8 cellular contexts compared by ENCODE assay signal in genomic region chr6:31581511-31582229, GRCh38. TPM values are rescaled to one million over a fixed set of nuclear protein-coding genes. Genes with fewer than 3 reads are reported as not detected.
DNase-seq lines count a peak whose midpoint lies in the region; ATAC-seq, FAIRE-seq and TF ChIP-seq lines count a peak whose summit lies in the region.

No MANE protein-coding gene starts in this region.

- no peaks in the 10 kb centered on the region for H3K4me1 ChIP-seq in testis

- H3K4me3 ChIP-seq in astrocyte of the cerebellum (ENCODE audit: low read depth, low read length) (peak overlapping the region; percentile 64), testis (peak overlapping the region; percentile 59 to 60)

- H3K4me3 Mint-ChIP-seq in activated T-cell treated with anti-CD3 and anti-CD28 coated beads, Interleukin-2, amount 50 U/mL, for 24 hours = peak overlapping the region; percentile 97

- ATAC-seq in HG02884 (IDR thresholded peaks at IDR 0.05; ENCODE audit: unreplicated experiment) = no peak

- peak; percentile 65 for DNase-seq in activated T-cell treated with anti-CD3 and anti-CD28 coated beads, Interleukin-2, amount 50 U/mL, for 24 hours
- DNase-seq in activated T-cell treated with anti-CD3 and anti-CD28 coated beads for 4 hours (no peak), astrocyte of the cerebellum (ENCODE audit: low read depth) (no peak), testis (peak; percentile 26), frontal cortex (ENCODE audit: low spot score in 2 of 2) (no peak), NCI-H526 (lab: John Stamatoyannopoulos, UW) (no peak)

- TF ChIP-seq POLR2A in testis (IDR thresholded peaks at IDR 0.05) = no peak

- no peak for TF ChIP-seq CTCF in astrocyte of the cerebellum (IDR thresholded peaks at IDR 0.05; ENCODE audit: low read depth, low read length, missing control alignments)
- no peak for TF ChIP-seq CTCF in testis (IDR thresholded peaks at IDR 0.05)

- no peaks in the 10 kb centered on the region for H3K27me3 ChIP-seq in layer of hippocampus (ENCODE audit: control insufficient read depth, insufficient read depth, low read length)
- H3K27me3 ChIP-seq in testis = no peaks in the 10 kb centered on the region

- no peaks in the 10 kb centered on the region for H3K27me3 Mint-ChIP-seq in activated T-cell treated with anti-CD3 and anti-CD28 coated beads, Interleukin-2, amount 50 U/mL, for 24 hours

- peaks cover 52% of the 10 kb centered on the region for H3K36me3 Mint-ChIP-seq in activated T-cell treated with anti-CD3 and anti-CD28 coated beads, Interleukin-2, amount 50 U/mL, for 24 hours (ENCODE audit: low read depth)

- intact Hi-C loops in testis (cut with DNase I; ENCODE audit: low total_unique reads) = no loop called here

- in situ Hi-C loops in astrocyte of the cerebellum (cut with HindIII; ENCODE audit: low sequenced_read_pairs) = no loop called here

- H3K9me3 Mint-ChIP-seq in activated T-cell treated with anti-CD3 and anti-CD28 coated beads, Interleukin-2, amount 50 U/mL, for 24 hours = no peaks in the 10 kb centered on the region

- FAIRE-seq in frontal cortex (lab: Jason Lieb, UNC) = no peak

- H3K9me3 ChIP-seq in testis = no peaks in the 10 kb centered on the region

- H3K36me3 ChIP-seq in testis (ENCODE audit: low read depth, missing control alignments) = no peaks in the 10 kb centered on the region

- peak overlapping the region; percentile 67 for H3K27ac ChIP-seq in layer of hippocampus (ENCODE audit: low read depth, low read length)
- peak overlapping the region; percentile 4 to 60 for H3K27ac ChIP-seq in testis

- H3K4me1 Mint-ChIP-seq in activated T-cell treated with anti-CD3 and anti-CD28 coated beads, Interleukin-2, amount 50 U/mL, for 24 hours (ENCODE audit: low read depth) = peaks cover 78% of the 10 kb centered on the region

- peak overlapping the region; percentile 91 for H3K27ac Mint-ChIP-seq in activated T-cell treated with anti-CD3 and anti-CD28 coated beads, Interleukin-2, amount 50 U/mL, for 24 hours

- 22 to 36% methylated on average over 10 to 15 of the region's 15 CpGs for WGBS in testis, 2 donors

RNA-seq across cellular contexts. Expression of gene LTB, which starts 0.6 kb away (rescaled TPM):
- total RNA-seq in testis (1 to 10 TPM in 1 of 2 donors, not detected in 1; 2.0 TPM), frontal cortex (not detected)
- polyA plus RNA-seq in testis (ENCODE audit: insufficient read depth, low read depth, low replicate concordance) = 7.2 TPM

RNA-seq across cellular contexts. Expression of gene LST1, which starts 4.4 kb away (rescaled TPM):
- total RNA-seq in testis (1 to 10 TPM in 1 of 2 donors, under 1 TPM in 1; 0.71 to 1.2 TPM), frontal cortex (1.2 TPM)
- polyA plus RNA-seq in testis (ENCODE audit: insufficient read depth, low read depth, low replicate concordance) = 13.0 TPM

RNA-seq across cellular contexts. Expression of gene TNF, which starts 6.3 kb away (rescaled TPM):
- total RNA-seq in testis (under 1 TPM; 0.24 to 0.31 TPM), frontal cortex (not detected)
- 1.1 TPM for polyA plus RNA-seq in testis (ENCODE audit: insufficient read depth, low read depth, low replicate concordance)

RNA-seq across cellular contexts. Expression of gene LTA, which starts 9.6 kb away (rescaled TPM):
- total RNA-seq in testis = 1 to 10 TPM; 1.3 to 2.6 TPM
- polyA plus RNA-seq in testis (ENCODE audit: insufficient read depth, low read depth, low replicate concordance) = 2.0 TPM
- not detected for total RNA-seq in frontal cortex

RNA-seq across cellular contexts. Expression of gene NCR3, which starts 11.1 kb away (rescaled TPM):
- total RNA-seq in testis = 1 to 10 TPM in 1 of 2 donors, not detected in 1; 2.6 TPM
- polyA plus RNA-seq in testis (ENCODE audit: insufficient read depth, low read depth, low replicate concordance) = 1.7 TPM
- not detected for total RNA-seq in frontal cortex

Comparison
In these comparisons a context has a peak if more than half of its experiments do, and no peak if none do; other contexts are left out.
1. DNase-seq: peak in activated T-cell treated with anti-CD3 and anti-CD28 coated beads, Interleukin-2, amount 50 U/mL, for 24 hours (single experiment) and testis (single experiment); none in activated T-cell treated with anti-CD3 and anti-CD28 coated beads for 4 hours (single experiment), astrocyte of the cerebellum (single experiment), frontal cortex (0 of 2) and NCI-H526 (0 of 2).